In genomic region chr2:160109939-160110673, GRCh38 we compare ENCODE assay signal across 9 cellular contexts. TPM values are rescaled to one million over a fixed set of nuclear protein-coding genes. Genes with fewer than 3 reads are reported as not detected.
A peak's percentile ranks its signal among the peaks of the same experiment; 100 is the strongest.
DNase-seq lines count a peak whose midpoint lies in the region; ATAC-seq, FAIRE-seq and TF ChIP-seq lines count a peak whose summit lies in the region.
"Had no signal": no experiment of that assay in that cellular context is flagged by ENCODE, and none has a peak within 500 bp of the region (broad histone marks: within the 10 kb centered on the region; RNA-seq: fewer than 3 reads in every experiment).

No MANE protein-coding gene starts in this region.

- no peak overlapping the region for H2AFZ ChIP-seq in H1 (ENCODE audit: low read length)

- H3K4ac ChIP-seq in H1 (replicated peaks; ENCODE audit: insufficient read length, low read depth, low read length) = no peak overlapping the region

- no peak overlapping the region for H4K5ac ChIP-seq in H1 (ENCODE audit: insufficient read length, low read depth, low read length)

- H2BK15ac ChIP-seq in H1 (ENCODE audit: low read length) = no peak overlapping the region

- no peak overlapping the region for H3K4me3 ChIP-seq in H1 (ENCODE audit: extremely low read depth in 1 of 4, insufficient read depth in 2 of 4, low read depth in 3 of 4, low read length in 4 of 4)

- H4K91ac ChIP-seq in H1 (replicated peaks; ENCODE audit: insufficient read length, low read length) = no peak overlapping the region

- no peaks in the 10 kb centered on the region for H3K27me3 Mint-ChIP-seq in activated CD4-positive, alpha-beta T cell treated with anti-CD3 and anti-CD28 coated beads, Interleukin-2, amount 10 ng/mL, durations not matched to agents 7 days and 5 days
- H3K27me3 Mint-ChIP-seq in mesothelial cell of epicardium (ENCODE audit: low read depth) = no peaks in the 10 kb centered on the region
- H3K27me3 Mint-ChIP-seq in stimulated activated memory B cell treated with anti-CD40 and anti-IgM and Interleukin-4, amounts not matched to agents 10 μg/mL and 1 μg/mL and 100 μg/mL, for 72 hours = peaks cover 14% of the 10 kb centered on the region

- POLR2A ChIA-PET in activated CD4-positive, alpha-beta T cell treated with anti-CD3 and anti-CD28 coated beads, Interleukin-2, amount 10 ng/mL, durations not matched to agents 7 days and 5 days (lab: Charles Lee) = no interaction called here
- POLR2A ChIA-PET in H1 (lab: Charles Lee; ENCODE audit: partially characterized antibody) = interaction anchor here (0.9 kb wide), 1 partner anchor 1051 kb away, joined by 3 read pairs; the partner anchor contains the start of gene TANK

- H2BK120ac ChIP-seq in H1 (replicated peaks; ENCODE audit: low read depth, low read length) = no peak overlapping the region

- no peak overlapping the region for H3K27ac ChIP-seq in H1 (ENCODE audit: low read depth, low read length)

- no peak overlapping the region for H2BK20ac ChIP-seq in H1 (ENCODE audit: low read length)

- TF ChIP-seq CTCF in H1 (IDR thresholded peaks at IDR 0.05; ENCODE audit: control extremely low read depth in 1 of 3, insufficient read depth in 1 of 3, low read depth in 1 of 3, low read length in 3 of 3) (peak; percentile 54 to 82 (median 74)), mesothelial cell of epicardium (IDR thresholded peaks at IDR 0.05; ENCODE audit: unreplicated experiment) (peak; percentile 60)

- H3K23ac ChIP-seq in H1 (ENCODE audit: insufficient read length) = no peak overlapping the region

- FAIRE-seq in H1 (lab: Jason Lieb, UNC) = peak; percentile 81

- H4K20me1 ChIP-seq in H1 (replicated peaks in 1 of 2; ENCODE audit: control insufficient read depth in 1 of 2, insufficient read depth in 2 of 2, low read length in 2 of 2) = no peaks in the 10 kb centered on the region

- no peak overlapping the region for H4K8ac ChIP-seq in H1 (ENCODE audit: extremely low read depth, insufficient read depth, low read length)

- no peaks in the 10 kb centered on the region for H3K9me3 ChIP-seq in H1 (ENCODE audit: insufficient read depth in 2 of 2, low read depth in 1 of 2, low read length in 1 of 2)

- TF ChIP-seq EP300 in H1 (IDR thresholded peaks at IDR 0.05; ENCODE audit: borderline replicate concordance in 1 of 2, low read depth in 2 of 2, low read length in 2 of 2) = no peak

- peaks cover 0 to 2% (median 0%) of the 10 kb centered on the region in 4 experiments; a peak in 1 of 7 replicates for H3K4me1 ChIP-seq in H1 (replicated peaks in 1 of 4; ENCODE audit: control insufficient read depth in 3 of 4, insufficient read depth in 4 of 4, low read length in 3 of 4)

- no peak overlapping the region for H3K4me3 Mint-ChIP-seq in activated CD4-positive, alpha-beta T cell treated with anti-CD3 and anti-CD28 coated beads, Interleukin-2, amount 10 ng/mL, durations not matched to agents 7 days and 5 days
- no peak overlapping the region for H3K4me3 Mint-ChIP-seq in mesothelial cell of epicardium
- no peak overlapping the region for H3K4me3 Mint-ChIP-seq in stimulated activated memory B cell treated with anti-CD40 and anti-IgM and Interleukin-4, amounts not matched to agents 10 μg/mL and 1 μg/mL and 100 μg/mL, for 72 hours

- no peak overlapping the region for H2AK5ac ChIP-seq in H1 (ENCODE audit: low read depth, low read length)

- no peaks in the 10 kb centered on the region for H3K27me3 ChIP-seq in H1 (replicated peaks in 1 of 4; ENCODE audit: control insufficient read depth in 3 of 4, extremely low read depth in 1 of 4, insufficient read depth in 3 of 4, low read length in 3 of 4)

- no peaks in the 10 kb centered on the region for H3K79me2 ChIP-seq in H1 (ENCODE audit: control insufficient read depth in 1 of 2, insufficient read depth in 2 of 2, low read length in 2 of 2)

- no peak overlapping the region for H3K56ac ChIP-seq in H1 (replicated peaks; ENCODE audit: insufficient read length, low read depth, low read length)

- no peaks in the 10 kb centered on the region for H3K36me3 ChIP-seq in H1 (ENCODE audit: control insufficient read depth in 2 of 4, insufficient read depth in 4 of 4, low read length in 3 of 4)

- 51% methylated on average over 8 of the region's 8 CpGs; no CpG with 5 or more reads in 1 of the 2 experiments for WGBS in H1 (ENCODE audit: extremely low coverage in 1 of 2, insufficient coverage in 1 of 2, insufficient read length in 1 of 2, insufficient replicate concordance in 2 of 2, low coverage in 1 of 2, low lambda C conversion rate in 2 of 2, missing lambda C conversion rate in 1 of 2), 2 experiments

- H3K23me2 ChIP-seq in H1 (ENCODE audit: low read depth, low read length) = no peaks in the 10 kb centered on the region

- TF ChIP-seq POLR2A in H1 (IDR thresholded peaks at IDR 0.05; ENCODE audit: control extremely low read depth in 1 of 2, low read depth in 2 of 2, low read length in 2 of 2) = no peak

- DNase-seq in CD1c-positive myeloid dendritic cell (ENCODE audit: extremely low spot score) = peak; percentile 76
- peak; percentile 79 for DNase-seq in NCI-H460 (ENCODE audit: extremely low read depth, low read depth)
- DNase-seq in activated CD4-positive, alpha-beta T cell treated with anti-CD3 and anti-CD28 coated beads, Interleukin-2, amount 10 ng/mL, durations not matched to agents 7 days and 5 days = peak; percentile 67
- DNase-seq in H1 (ENCODE audit: low read depth in 1 of 2, low spot score in 2 of 2) = no peak
- DNase-seq in mesothelial cell of epicardium (ENCODE audit: low spot score in 2 of 2, unreplicated experiment in 2 of 2) = peak in 1 of 2 experiments; percentile 61

- H3K36me3 Mint-ChIP-seq in activated CD4-positive, alpha-beta T cell treated with anti-CD3 and anti-CD28 coated beads, Interleukin-2, amount 10 ng/mL, durations not matched to agents 7 days and 5 days (ENCODE audit: low read depth) = no peaks in the 10 kb centered on the region
- peaks cover 3% of the 10 kb centered on the region for H3K36me3 Mint-ChIP-seq in mesothelial cell of epicardium
- H3K36me3 Mint-ChIP-seq in stimulated activated memory B cell treated with anti-CD40 and anti-IgM and Interleukin-4, amounts not matched to agents 10 μg/mL and 1 μg/mL and 100 μg/mL, for 72 hours = no peaks in the 10 kb centered on the region

- ATAC-seq in GM19035 (IDR thresholded peaks at IDR 0.05; ENCODE audit: unreplicated experiment) (peak; percentile 66), HG03196 (IDR thresholded peaks at IDR 0.05; ENCODE audit: unreplicated experiment) (peak; percentile 62)
- ATAC-seq in stimulated activated memory B cell treated with anti-CD40 and anti-IgM and Interleukin-4, amounts not matched to agents 10 μg/mL and 1 μg/mL and 100 μg/mL, for 72 hours = peak; percentile 64

- no peak overlapping the region for H3K4me2 ChIP-seq in H1 (ENCODE audit: insufficient read depth in 1 of 2, low read depth in 2 of 2, low read length in 2 of 2)

- H2BK12ac ChIP-seq in H1 (ENCODE audit: low read depth, low read length) = no peak overlapping the region; the same call in 1 of the 2 replicates

- no peak overlapping the region for H3K27ac Mint-ChIP-seq in activated CD4-positive, alpha-beta T cell treated with anti-CD3 and anti-CD28 coated beads, Interleukin-2, amount 10 ng/mL, durations not matched to agents 7 days and 5 days
- no peak overlapping the region for H3K27ac Mint-ChIP-seq in mesothelial cell of epicardium
- H3K27ac Mint-ChIP-seq in stimulated activated memory B cell treated with anti-CD40 and anti-IgM and Interleukin-4, amounts not matched to agents 10 μg/mL and 1 μg/mL and 100 μg/mL, for 72 hours = no peak overlapping the region

- H2BK5ac ChIP-seq in H1 (ENCODE audit: low read depth, low read length) = no peak overlapping the region

- peak; percentile 94 to 95 for TF ChIP-seq RAD21 in H1 (IDR thresholded peaks at IDR 0.05 in 1 of 2, conservative IDR thresholded peaks at IDR 0.05 in 1 of 2; ENCODE audit: low read depth in 2 of 2, low read length in 2 of 2)

- no peak overlapping the region for H3K14ac ChIP-seq in H1 (ENCODE audit: insufficient read length)

- no peak overlapping the region for H3K9ac ChIP-seq in H1 (replicated peaks in 1 of 4; ENCODE audit: extremely low read depth in 1 of 4, low read depth in 3 of 4, low read length in 3 of 4)

- H3K79me1 ChIP-seq in H1 (ENCODE audit: low read depth, low read length) = no peaks in the 10 kb centered on the region

- CTCF ChIA-PET in activated CD4-positive, alpha-beta T cell treated with anti-CD3 and anti-CD28 coated beads, Interleukin-2, amount 10 ng/mL, durations not matched to agents 7 days and 5 days (lab: Charles Lee) = interaction anchor here (0.5 to 1.9 kb wide), 9 partner anchors 13 to 953 kb away, joined by 3 to 5 read pairs (median 3); no protein-coding TSS in a partner anchor
- CTCF ChIA-PET in H1 (lab: Charles Lee; ENCODE audit: partially characterized antibody) = interaction anchor here (0.6 to 5.1 kb wide), 52 partner anchors 8 to 999 kb away, joined by 3 to 43 read pairs (median 5); no protein-coding TSS in a partner anchor

- no peaks in the 10 kb centered on the region for H3K4me1 Mint-ChIP-seq in activated CD4-positive, alpha-beta T cell treated with anti-CD3 and anti-CD28 coated beads, Interleukin-2, amount 10 ng/mL, durations not matched to agents 7 days and 5 days
- peaks cover 16% of the 10 kb centered on the region for H3K4me1 Mint-ChIP-seq in mesothelial cell of epicardium
- no peaks in the 10 kb centered on the region for H3K4me1 Mint-ChIP-seq in stimulated activated memory B cell treated with anti-CD40 and anti-IgM and Interleukin-4, amounts not matched to agents 10 μg/mL and 1 μg/mL and 100 μg/mL, for 72 hours

- no peaks in the 10 kb centered on the region for H3K9me3 Mint-ChIP-seq in activated CD4-positive, alpha-beta T cell treated with anti-CD3 and anti-CD28 coated beads, Interleukin-2, amount 10 ng/mL, durations not matched to agents 7 days and 5 days
- H3K9me3 Mint-ChIP-seq in mesothelial cell of epicardium = peaks cover 4% of the 10 kb centered on the region
- no peaks in the 10 kb centered on the region for H3K9me3 Mint-ChIP-seq in stimulated activated memory B cell treated with anti-CD40 and anti-IgM and Interleukin-4, amounts not matched to agents 10 μg/mL and 1 μg/mL and 100 μg/mL, for 72 hours

- H3K18ac ChIP-seq in H1 (ENCODE audit: extremely low read depth, low read length) = no peak overlapping the region

TF ChIP-seq in H1, 55 proteins besides CTCF, POLR2A, EP300 and RAD21 (continues in another document):
- TF ChIP-seq SP2 (IDR thresholded peaks at IDR 0.05; ENCODE audit: low read length) = no peak
- TF ChIP-seq CREB1 (IDR thresholded peaks at IDR 0.05) = peak; percentile 46; the same call in 1 of the 2 replicates

RNA-seq across cellular contexts. Expression of gene PLA2R1, which starts 47.7 kb away (rescaled TPM):
- 20.2 and 22.8 TPM in 2 replicates for total RNA-seq in NCI-H460 (2014; rRNA removed; shearing (Covaris generic))
- polyA plus RNA-seq in NCI-H460 (2014; cell fraction: nucleus; rRNA removed) = 17.4 and 26.6 TPM in 2 replicates
- total RNA-seq in activated CD4-positive, alpha-beta T cell treated with anti-CD3 and anti-CD28 coated beads, Interleukin-2, amount 10 ng/mL, durations not matched to agents 7 days and 5 days = not detected
- total RNA-seq in H1 (2021; fragmentation: NEBNext Ultra II Directional; extraction: Animal tissue kit (Norgen Biotek cat#: 25700)) = 1.5 and 2.2 TPM in 2 replicates
- 0.39 and 0.65 TPM in 2 replicates for polyA plus RNA-seq in H1 (2011; rRNA removed)
- polyA plus RNA-seq in H1 (2011; cell fraction: cytosol; rRNA removed) = 0.80 TPM
- polyA plus RNA-seq in H1 (2011; cell fraction: nucleus; rRNA removed) = 1.3 TPM
- 0.85 to 1.3 TPM (median 1.0 TPM) in 4 replicates for polyA plus RNA-seq in H1 (2012, experiment 1 of 2)
- 0.16 TPM for polyA plus RNA-seq in H1 (2012, experiment 2 of 2)
- polyA plus RNA-seq in H1 (2013, experiment 1 of 2) = 0.79 TPM
- polyA plus RNA-seq in H1 (2013, experiment 2 of 2) = 0.88 TPM
- polyA minus RNA-seq in H1 (2011; rRNA and poly(A)+ RNA removed) = 1.9 and 2.8 TPM in 2 replicates
- 0.73 TPM for polyA minus RNA-seq in H1 (2011; cell fraction: cytosol; rRNA and poly(A)+ RNA removed)
- 4.5 TPM for polyA minus RNA-seq in H1 (2011; cell fraction: nucleus; rRNA and poly(A)+ RNA removed)
- 14.4 to 15.0 TPM (median 14.8 TPM) in 3 replicates for total RNA-seq in mesothelial cell of epicardium
- total RNA-seq: activated CD8-positive, alpha-beta memory T cell treated with anti-CD3 and anti-CD28 coated beads for 36 hours had no signal

Comparison
In these comparisons a context has a peak if more than half of its experiments do, and no peak if none do; other contexts are left out.
1. DNase-seq: peak in CD1c-positive myeloid dendritic cell (single experiment), NCI-H460 (single experiment) and activated CD4-positive, alpha-beta T cell treated with anti-CD3 and anti-CD28 coated beads, Interleukin-2, amount 10 ng/mL, durations not matched to agents 7 days and 5 days (single experiment); none in H1 (0 of 2).
2. Peak in every context shown above with its lines, with median percentiles within 50 percentile points of each other: ATAC-seq.